Comparison of ENCODE assay signal across 12 cellular contexts in the genomic region with DNA sequence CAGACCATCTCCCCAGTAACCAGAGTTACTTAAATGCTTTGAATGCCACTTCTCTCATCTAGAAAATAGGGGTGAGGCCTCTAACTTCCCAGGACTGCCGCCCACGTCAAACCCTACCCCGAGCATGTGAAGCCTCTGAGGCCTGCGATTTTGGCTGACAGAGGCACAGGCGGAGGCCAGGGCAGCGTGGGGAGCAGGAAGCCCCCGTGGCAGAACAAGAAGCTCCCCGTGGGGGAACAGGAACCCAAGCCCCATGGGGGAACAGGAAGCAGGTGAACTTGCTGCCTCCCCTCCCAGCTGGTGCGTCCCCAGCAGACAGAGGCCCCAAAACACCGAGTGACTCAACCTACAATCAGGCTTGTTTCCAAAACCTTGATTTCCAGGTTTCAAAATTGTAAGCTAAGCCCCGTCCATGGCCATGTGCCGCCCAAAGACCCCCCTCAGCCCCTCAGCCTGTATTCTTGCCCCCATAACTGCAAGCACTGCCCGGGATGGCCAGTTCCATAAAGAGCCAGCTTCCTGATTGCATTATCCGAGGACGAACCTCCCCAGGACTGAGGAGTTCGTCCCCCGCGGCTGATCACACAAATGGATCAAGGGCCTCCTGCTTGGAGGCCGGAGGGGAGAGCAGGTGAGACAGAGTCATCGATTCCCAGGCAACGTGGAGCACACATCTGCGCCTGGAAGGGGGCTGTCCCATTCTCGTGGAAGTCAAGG. TPM values are rescaled to one million over a fixed set of nuclear protein-coding genes. Genes with fewer than 3 reads are reported as not detected.
A peak's percentile ranks its signal among the peaks of the same experiment; 100 is the strongest.
DNase-seq lines count a peak whose midpoint lies in the region; ATAC-seq and TF ChIP-seq lines count a peak whose summit lies in the region.
"Had no signal": no experiment of that assay in that cellular context is flagged by ENCODE, and none has a peak within 500 bp of the region (broad histone marks: within the 10 kb centered on the region; RNA-seq: fewer than 3 reads in every experiment).

No MANE protein-coding gene starts in this region.

- peaks cover 13% of the 10 kb centered on the region for H3K27me3 ChIP-seq in lower lobe of right lung (ENCODE audit: low read depth)
- H3K27me3 ChIP-seq in suprapubic skin = peaks cover 15% of the 10 kb centered on the region
- H3K27me3 ChIP-seq: hepatocyte had no signal

- TF ChIP-seq EP300 in suprapubic skin (IDR thresholded peaks at IDR 0.05) = no peak

- peak; percentile 43 to 53 for ATAC-seq in lower lobe of right lung
- ATAC-seq in GM18520 (IDR thresholded peaks at IDR 0.05; ENCODE audit: unreplicated experiment) = no peak

- H3K36me3 ChIP-seq in lower lobe of right lung (no peaks in the 10 kb centered on the region), suprapubic skin (no peaks in the 10 kb centered on the region)
- H3K36me3 ChIP-seq: brain microvascular endothelial cell, transverse colon had no signal

- 81% methylated on average over 22 of the region's 23 CpGs for WGBS in suprapubic skin

- DNase-seq in activated gamma-delta T cell treated with Interleukin-2 at 50 U/mL for 16 hours (peak; percentile 24), activated gamma-delta T cell (lab: John Stamatoyannopoulos, UW) (no peak), NB4 (ENCODE audit: low read depth) (peak; percentile 63), lower lobe of right lung (peak; percentile 72), suprapubic skin (ENCODE audit: low spot score in 2 of 2) (peak in 1 of 2 donors; percentile 47), coronary artery (ENCODE audit: low spot score) (no peak)
- no peak for DNase-seq in activated CD4-positive, alpha-beta T cell treated with anti-CD3 and anti-CD28 coated beads for 4 hours
- DNase-seq: brain microvascular endothelial cell had no signal

- H3K9me3 ChIP-seq in lower lobe of right lung = no peaks in the 10 kb centered on the region
- no peaks in the 10 kb centered on the region for H3K9me3 ChIP-seq in suprapubic skin
- H3K9me3 ChIP-seq: transverse colon had no signal

- H3K4me3 ChIP-seq in NB4 (ENCODE audit: low read depth, low read length) (no peak overlapping the region), lower lobe of right lung (no peak overlapping the region), suprapubic skin (no peak overlapping the region), coronary artery (no peak overlapping the region)
- H3K4me3 ChIP-seq: hepatocyte, transverse colon had no signal

- H3K27ac ChIP-seq in lower lobe of right lung = no peak overlapping the region
- H3K27ac ChIP-seq in suprapubic skin = peak overlapping the region; percentile 14
- H3K27ac ChIP-seq in coronary artery = no peak overlapping the region
- H3K27ac ChIP-seq: brain microvascular endothelial cell, hepatocyte, transverse colon, VCaP had no signal

- TF ChIP-seq POLR2A in NB4 (IDR thresholded peaks at IDR 0.05; ENCODE audit: extremely low read depth, insufficient read length) (no peak), suprapubic skin (IDR thresholded peaks at IDR 0.05) (no peak)

- H3K4me1 ChIP-seq in lower lobe of right lung (peaks cover 21% of the 10 kb centered on the region), suprapubic skin (peaks cover 11% of the 10 kb centered on the region)

- no peak for TF ChIP-seq CTCF in NB4 (IDR thresholded peaks at IDR 0.05; ENCODE audit: low read depth, low read length)
- no peak for TF ChIP-seq CTCF in lower lobe of right lung (IDR thresholded peaks at IDR 0.05)
- TF ChIP-seq CTCF in suprapubic skin (IDR thresholded peaks at IDR 0.05) = no peak
- no peak for TF ChIP-seq CTCF in coronary artery (IDR thresholded peaks at IDR 0.05)

- intact Hi-C loops in lower lobe of right lung (cut with DNase I) = loop anchor here (10.0 kb wide), 1 partner anchor 258 kb away; no protein-coding TSS in a partner anchor

RNA-seq across cellular contexts. Expression of a gene that starts 36.4 kb away (rescaled TPM):
- 25.2 TPM for total RNA-seq in lower lobe of right lung
- 10 to 100 TPM; 18.6 to 35.3 (median 27.4) TPM for total RNA-seq in suprapubic skin

Comparison
In these comparisons a context has a peak if more than half of its experiments do, and no peak if none do; other contexts are left out.
1. DNase-seq: peak in activated gamma-delta T cell treated with Interleukin-2 at 50 U/mL for 16 hours (single experiment), NB4 (single experiment) and lower lobe of right lung (single experiment); none in activated gamma-delta T cell (single experiment), coronary artery (single experiment) and activated CD4-positive, alpha-beta T cell treated with anti-CD3 and anti-CD28 coated beads for 4 hours (0 of 2).